9 cellular contexts compared by ENCODE assay signal in genomic region chr10:69801434-69802315, GRCh38. TPM values are rescaled to one million over a fixed set of nuclear protein-coding genes. Genes with fewer than 3 reads are reported as not detected.
DNase-seq lines count a peak whose midpoint lies in the region; ATAC-seq and TF ChIP-seq lines count a peak whose summit lies in the region.
"Had no signal": no experiment of that assay in that cellular context is flagged by ENCODE, and none has a peak within 500 bp of the region (broad histone marks: within the 10 kb centered on the region; RNA-seq: fewer than 3 reads in every experiment).

Gene COL13A1, plus strand, starts transcription at chr10:69801906. Its CDS starts 518 bp downstream, at chr10:69802424.

- peak within 1 kb of the TSS; percentile 55 to 85 for H3K23ac ChIP-seq in mesenchymal stem cell (ENCODE audit: low read length in 2 of 2)

- H3K27ac ChIP-seq in PC-3 (ENCODE audit: low read length) (peak within 1 kb of the TSS; percentile 25), endodermal cell (ENCODE audit: low read depth, low read length) (no peak within 1 kb of the TSS), mesenchymal stem cell (ENCODE audit: low read length, poor library complexity, severe bottlenecking) (peak within 1 kb of the TSS; percentile 14), uterus (no peak within 1 kb of the TSS)

- peaks cover 37% of the 10 kb centered on the region for H3K27me3 Mint-ChIP-seq in endodermal cell (ENCODE audit: insufficient read depth)

- H2BK12ac ChIP-seq in mesenchymal stem cell (ENCODE audit: low read length in 2 of 2) = peak within 1 kb of the TSS; percentile 70 to 77

- H3K9me3 ChIP-seq in PC-3 (ENCODE audit: low read length) = no peaks in the 10 kb centered on the region
- no peaks in the 10 kb centered on the region for H3K9me3 ChIP-seq in endodermal cell (ENCODE audit: control insufficient read depth, low read length)
- peaks cover 4% of the 10 kb centered on the region for H3K9me3 ChIP-seq in mesenchymal stem cell (ENCODE audit: control insufficient read depth, low read length)
- no peaks in the 10 kb centered on the region for H3K9me3 ChIP-seq in uterus

- CTCF ChIA-PET in PC-3 (lab: Charles Lee) = interaction anchor here (0.6 to 1.4 kb wide), 10 partner anchors 15 to 453 kb away, joined by 3 to 18 read pairs (median 5); no protein-coding TSS in a partner anchor

- H3K27me3 ChIP-seq in PC-3 (ENCODE audit: low read length) = no peaks in the 10 kb centered on the region
- peaks cover 12% of the 10 kb centered on the region for H3K27me3 ChIP-seq in endodermal cell (ENCODE audit: control insufficient read depth, insufficient read depth, low read length, poor library complexity, severe bottlenecking)
- peaks cover 0 to 13% of the 10 kb centered on the region in 2 experiments for H3K27me3 ChIP-seq in mesenchymal stem cell (ENCODE audit: control insufficient read depth in 1 of 2, insufficient read depth in 1 of 2, low read length in 2 of 2)
- no peaks in the 10 kb centered on the region for H3K27me3 ChIP-seq in uterus

- TF ChIP-seq POLR2A in uterus (IDR thresholded peaks at IDR 0.05) = no peak

- H4K91ac ChIP-seq in mesenchymal stem cell (ENCODE audit: low read length) = peak within 1 kb of the TSS; percentile 59

- H3K36me3 Mint-ChIP-seq in endodermal cell (ENCODE audit: low read depth) = no peaks in the 10 kb centered on the region
- H3K36me3 Mint-ChIP-seq: CD4-positive, CD25-positive, alpha-beta regulatory T cell had no signal

- H2AK5ac ChIP-seq in mesenchymal stem cell (ENCODE audit: low read length, severe bottlenecking) = no peak within 1 kb of the TSS

- peak within 1 kb of the TSS; percentile 90 for H2AFZ ChIP-seq in PC-3 (ENCODE audit: low read length)
- H2AFZ ChIP-seq in mesenchymal stem cell (ENCODE audit: low read depth, low read length) = peak within 1 kb of the TSS; percentile 62

- peak within 1 kb of the TSS; percentile 82 for H3K4me2 ChIP-seq in PC-3 (ENCODE audit: low read length)
- peak within 1 kb of the TSS; percentile 75 for H3K4me2 ChIP-seq in mesenchymal stem cell (ENCODE audit: low read length, poor library complexity, severe bottlenecking)

- peak within 1 kb of the TSS in 1 of 2 experiments; percentile 86 for H3K4ac ChIP-seq in mesenchymal stem cell (ENCODE audit: low read depth in 1 of 2, low read length in 2 of 2)

- peaks cover 25% of the 10 kb centered on the region; the same call in 1 of the 2 replicates for H4K20me1 ChIP-seq in PC-3 (ENCODE audit: low read length)

- H3K4me1 ChIP-seq in PC-3 (ENCODE audit: insufficient read depth, low read length) = peaks cover 62% of the 10 kb centered on the region
- H3K4me1 ChIP-seq in endodermal cell (ENCODE audit: control insufficient read depth, insufficient read depth, low read length) = peaks cover 4% of the 10 kb centered on the region
- H3K4me1 ChIP-seq in mesenchymal stem cell (ENCODE audit: control insufficient read depth, insufficient read depth, low read depth, low read length) = peaks cover 29% of the 10 kb centered on the region
- H3K4me1 ChIP-seq in uterus = peaks cover 0 to 12% of the 10 kb centered on the region in 2 donors

- no peak within 1 kb of the TSS for H4K8ac ChIP-seq in mesenchymal stem cell (ENCODE audit: low read length)

- TF ChIP-seq CTCF in PC-3 (conservative IDR thresholded peaks at IDR 0.05; ENCODE audit: low read depth, low read length) (no peak; the same call in 1 of the 2 replicates), endodermal cell (conservative IDR thresholded peaks at IDR 0.05) (no peak), uterus (IDR thresholded peaks at IDR 0.05) (no peak)

- peak within 1 kb of the TSS; percentile 74 for H3K4me3 Mint-ChIP-seq in endodermal cell

- peak within 1 kb of the TSS; percentile 59 to 88 for H3K18ac ChIP-seq in mesenchymal stem cell (ENCODE audit: low read depth in 1 of 2, low read length in 2 of 2)

- BruUV-seq in PC-3 (replicated peaks; lab: Mats Ljungman, UMichigan) = TSS peak; percentile 85

- H2BK5ac ChIP-seq in mesenchymal stem cell (ENCODE audit: low read depth, low read length, poor library complexity, severe bottlenecking) = peak within 1 kb of the TSS; percentile 54

- intact Hi-C loops in PC-3 (cut with micrococcal nuclease) (loop anchor here (1.0 to 5.0 kb wide), 6 partner anchors 32 to 284 kb away; no protein-coding TSS in a partner anchor), uterus (cut with DNase I; ENCODE audit: low total_unique reads) (no loop called here)

- no peaks in the 10 kb centered on the region for H3K9me2 ChIP-seq in PC-3 (replicated peaks; ENCODE audit: low read length)

- DNase-seq in NCI-H146 (lab: John Stamatoyannopoulos, UW) (peak; percentile 21), NCI-H146 treated with DMSO at 0.1 percent for 48 hours (lab: John Stamatoyannopoulos, UW; ENCODE audit: unreplicated experiment) (no peak), PC-3 (peak; percentile 99), endodermal cell (peak; percentile 97), mesenchymal stem cell (peak; percentile 81), uterus (peak; percentile 25 to 29)
- no peak for DNase-seq in stimulated activated CD4-positive, alpha-beta T cell treated with anti-CD3 and anti-CD28 coated beads, Interleukin-2, amount 100 ng/mL, for 48 hours
- DNase-seq in activated effector memory CD4-positive, alpha-beta T cell treated with Interleukin-2 at 50 U/mL for 16 hours = no peak

- no peaks in the 10 kb centered on the region for H3F3A ChIP-seq in PC-3 (ENCODE audit: low read length, unreplicated experiment)

- H3K9me3 Mint-ChIP-seq in endodermal cell = no peaks in the 10 kb centered on the region

- no peaks in the 10 kb centered on the region; the same call in 1 of the 2 replicates for H3K36me3 ChIP-seq in PC-3 (ENCODE audit: low read depth, low read length)
- no peaks in the 10 kb centered on the region for H3K36me3 ChIP-seq in endodermal cell (ENCODE audit: control insufficient read depth, insufficient read depth, low read length)
- H3K36me3 ChIP-seq in mesenchymal stem cell (ENCODE audit: control insufficient read depth in 1 of 2, insufficient read depth in 2 of 2, low read depth in 1 of 2, low read length in 2 of 2) = no peaks in the 10 kb centered on the region
- H3K36me3 ChIP-seq in uterus = no peaks in the 10 kb centered on the region

- H3K14ac ChIP-seq in mesenchymal stem cell (ENCODE audit: low read length in 2 of 2) = peak within 1 kb of the TSS in 1 of 2 experiments; percentile 69

- peak; percentile 42 for ATAC-seq in PC-3

- H3K27ac Mint-ChIP-seq in endodermal cell = peak within 1 kb of the TSS; percentile 86
- H3K27ac Mint-ChIP-seq: CD4-positive, CD25-positive, alpha-beta regulatory T cell had no signal

- H3K79me1 ChIP-seq in mesenchymal stem cell (replicated peaks; ENCODE audit: low read length, poor library complexity, severe bottlenecking) = no peaks in the 10 kb centered on the region

- peaks cover 50% of the 10 kb centered on the region for H3K79me2 ChIP-seq in PC-3 (ENCODE audit: low read length)

- H3K4me1 Mint-ChIP-seq in endodermal cell = peaks cover 42% of the 10 kb centered on the region

- H3K4me3 ChIP-seq in PC-3 (ENCODE audit: low read length) (peak within 1 kb of the TSS; percentile 70), endodermal cell (ENCODE audit: low read length) (peak within 1 kb of the TSS; percentile 89), mesenchymal stem cell (ENCODE audit: insufficient read depth in 1 of 2, low read depth in 1 of 2, low read length in 2 of 2) (peak within 1 kb of the TSS; percentile 82 to 86), uterus (peak within 1 kb of the TSS; percentile 21 to 48)

- no peak within 1 kb of the TSS for H2BK120ac ChIP-seq in mesenchymal stem cell (ENCODE audit: low read depth, low read length)

- 0% methylated on average over 18 to 57 of the region's 58 CpGs for WGBS in endodermal cell (ENCODE audit: insufficient coverage in 1 of 2, insufficient read length in 1 of 2), 2 experiments
- WGBS in mesenchymal stem cell = under 1% methylated on average over 46 of the region's 58 CpGs

- POLR2A ChIA-PET in PC-3 (lab: Charles Lee; ENCODE audit: unreplicated experiment) = interaction anchor here (0.6 kb wide), 1 partner anchor 344 kb away, joined by 3 read pairs; no protein-coding TSS in a partner anchor

- H3K9ac ChIP-seq in PC-3 (ENCODE audit: low read length) (peak within 1 kb of the TSS; percentile 75), endodermal cell (ENCODE audit: extremely low read depth, low read length, poor library complexity, severe bottlenecking) (peak within 1 kb of the TSS; percentile 47), mesenchymal stem cell (ENCODE audit: low read length) (peak within 1 kb of the TSS; percentile 89)

- no peak within 1 kb of the TSS for H2BK15ac ChIP-seq in mesenchymal stem cell (ENCODE audit: low read depth, poor library complexity, severe bottlenecking)

RNA-seq across cellular contexts. Expression of gene COL13A1, which starts in this region (rescaled TPM):
- total RNA-seq in PC-3 (2014; rRNA removed) (201 and 299 TPM in 2 replicates), endodermal cell (10 to 100 TPM; 15.9 to 20.7 TPM), uterus (10 to 100 TPM in 1 of 4 donors, 1 to 10 TPM in 2, not detected in 1; 2.1 to 13.9 (median 3.6) TPM)
- polyA plus RNA-seq in endodermal cell (2013, experiment 1 of 2) = 5.3 TPM
- polyA plus RNA-seq in endodermal cell (2013, experiment 2 of 2) = 7.2 TPM
- 11.4 TPM for polyA plus RNA-seq in mesenchymal stem cell (2013, experiment 1 of 2)
- polyA plus RNA-seq in mesenchymal stem cell (2013, experiment 2 of 2) = 11.1 TPM
- total RNA-seq: CD4-positive, CD25-positive, alpha-beta regulatory T cell had no signal
- polyA plus RNA-seq: CD4-positive, CD25-positive, alpha-beta regulatory T cell had no signal

Comparison
In these comparisons a context has a peak if more than half of its experiments do, and no peak if none do; other contexts are left out.
1. DNase-seq: peak in NCI-H146 (single experiment), PC-3 (single experiment), endodermal cell (single experiment), mesenchymal stem cell (single experiment) and uterus (2 of 2); none in NCI-H146 treated with DMSO at 0.1 percent for 48 hours (single experiment), stimulated activated CD4-positive, alpha-beta T cell treated with anti-CD3 and anti-CD28 coated beads, Interleukin-2, amount 100 ng/mL, for 48 hours (0 of 2) and activated effector memory CD4-positive, alpha-beta T cell treated with Interleukin-2 at 50 U/mL for 16 hours (single experiment).
2. H3K27ac ChIP-seq: peak in PC-3 (single experiment) and mesenchymal stem cell (single experiment); none in endodermal cell (single experiment) and uterus (0 of 2).
3. H3K4me3 ChIP-seq: peak in every context shown above with its lines; median percentile 89 in endodermal cell; 84 in mesenchymal stem cell; 70 in PC-3; 34 in uterus.
4. Peak in every context shown above with its lines, with median percentiles within 50 percentile points of each other: H3K9ac ChIP-seq.